ENCODE assay signal across 8 cellular contexts in the genomic region with DNA sequence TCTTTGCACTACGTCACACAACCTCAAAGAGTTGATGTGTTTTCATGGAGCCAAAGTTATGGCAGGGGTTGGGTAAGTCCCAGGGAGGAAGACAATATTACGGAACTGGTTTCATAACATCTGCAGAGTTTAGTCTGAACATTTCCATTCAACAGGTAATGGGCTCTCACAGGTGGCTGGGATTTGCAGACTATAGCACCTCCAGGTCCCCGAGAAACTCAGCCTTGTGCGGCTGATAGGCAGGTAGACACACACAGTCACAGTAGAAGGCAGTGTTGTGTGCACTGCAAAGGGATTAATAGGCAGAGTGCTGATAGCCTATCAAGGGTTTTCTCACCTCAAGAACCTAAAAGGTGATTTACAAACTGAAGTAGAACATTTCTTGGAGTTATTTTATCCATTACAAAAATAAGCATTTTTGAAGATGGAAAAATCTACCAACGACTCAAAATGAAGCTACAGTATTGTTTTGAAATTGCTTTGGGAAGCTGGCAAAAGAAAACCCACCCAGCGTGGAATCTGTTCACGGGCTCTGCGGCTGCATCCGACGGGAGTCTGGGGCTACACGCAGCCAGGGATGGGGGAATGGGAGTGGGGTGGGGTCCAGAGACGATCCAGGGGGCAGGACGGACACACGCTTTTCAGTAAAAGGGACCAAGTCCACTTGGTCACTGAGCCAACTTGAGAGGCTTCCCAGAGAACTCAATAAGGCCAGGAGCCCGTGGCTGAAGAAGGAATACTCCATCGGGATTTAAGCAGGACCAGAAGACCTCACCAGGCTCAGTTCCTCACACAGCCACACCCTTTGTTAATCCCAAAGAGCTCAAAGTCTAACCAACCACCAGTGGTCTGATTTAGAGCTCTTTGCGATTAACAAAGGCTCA.
DNase-seq lines count a peak whose midpoint lies in the region; ATAC-seq and TF ChIP-seq lines count a peak whose summit lies in the region.

No MANE protein-coding gene starts in this region.

- H2AFZ ChIP-seq in MM.1S (ENCODE audit: low read length): peak overlapping the region; percentile 86

- H4K20me1 ChIP-seq in MM.1S (ENCODE audit: insufficient read depth, low read length): no peaks in the 10 kb centered on the region

- H4K8ac ChIP-seq in mesendoderm (ENCODE audit: low read depth, low read length): no peak overlapping the region

- peak overlapping the region; percentile 71 for H3K4me3 ChIP-seq in MM.1S (ENCODE audit: low read length)
- peak overlapping the region; percentile 80 for H3K4me3 ChIP-seq in mesendoderm (ENCODE audit: low read length)
- peak overlapping the region; percentile 84 to 92 for H3K4me3 ChIP-seq in vagina

- no peaks in the 10 kb centered on the region for H3K9me3 ChIP-seq in MM.1S (replicated peaks; ENCODE audit: insufficient read depth, low read length)
- no peaks in the 10 kb centered on the region for H3K9me3 ChIP-seq in vagina

- H3K18ac ChIP-seq in mesendoderm (ENCODE audit: low read length): peak overlapping the region; percentile 99

- no peak overlapping the region for H2BK15ac ChIP-seq in mesendoderm (replicated peaks; ENCODE audit: low read depth)

- intact Hi-C loops in vagina (cut with DNase I): no loop called here

- no peaks in the 10 kb centered on the region for H3K4me1 ChIP-seq in MM.1S (ENCODE audit: low read length)
- peaks cover 17% of the 10 kb centered on the region for H3K4me1 ChIP-seq in mesendoderm (ENCODE audit: control insufficient read depth, low read depth, low read length)
- H3K4me1 ChIP-seq in vagina: peaks cover 47% of the 10 kb centered on the region

- H3K79me2 ChIP-seq in MM.1S (ENCODE audit: low read length): no peaks in the 10 kb centered on the region
- H3K79me2 ChIP-seq in mesendoderm (ENCODE audit: control insufficient read depth, insufficient read depth, low read length): peaks cover 23% of the 10 kb centered on the region

- peak; percentile 56 for DNase-seq in ELF-1 (ENCODE audit: low read depth, low spot score)
- no peak for DNase-seq in MM.1S
- DNase-seq in dermis blood vessel endothelial cell: peak; percentile 40
- DNase-seq in mesendoderm: peak; percentile 73
- peak in 1 of 2 donors; percentile 82 for DNase-seq in vagina (ENCODE audit: extremely low spot score in 2 of 2)
- no peak for DNase-seq in KG1 (lab: John Stamatoyannopoulos, UW)
- DNase-seq in GM13977 (ENCODE audit: low spot score): no peak

- H3K79me1 ChIP-seq in mesendoderm (ENCODE audit: low read length): peaks cover 26% of the 10 kb centered on the region

- H3K27ac ChIP-seq in MM.1S (ENCODE audit: low read length): no peak overlapping the region
- H3K27ac ChIP-seq in mesendoderm (ENCODE audit: low read depth, low read length): peak overlapping the region; percentile 22
- H3K27ac ChIP-seq in vagina: peak overlapping the region; percentile 94

- H3K36me3 ChIP-seq in MM.1S (replicated peaks; ENCODE audit: insufficient read depth, low read length) (no peaks in the 10 kb centered on the region), mesendoderm (ENCODE audit: control insufficient read depth, insufficient read depth, low read length) (peaks cover 2% of the 10 kb centered on the region), vagina (no peaks in the 10 kb centered on the region)

- H3K4me2 ChIP-seq in MM.1S (ENCODE audit: low read depth, low read length) (peak overlapping the region; percentile 92), mesendoderm (ENCODE audit: low read length) (peak overlapping the region; percentile 75)

- TF ChIP-seq CTCF in MM.1S (IDR thresholded peaks at IDR 0.05; ENCODE audit: low read length): no peak
- TF ChIP-seq CTCF in vagina (IDR thresholded peaks at IDR 0.05): no peak
- TF ChIP-seq CTCF in GM13977 (IDR thresholded peaks at IDR 0.05; ENCODE audit: extremely low read depth, insufficient read depth, missing control alignments): no peak

- H3F3A ChIP-seq in MM.1S (ENCODE audit: insufficient read depth, low read length): no peaks in the 10 kb centered on the region

- H2BK120ac ChIP-seq in mesendoderm (ENCODE audit: low read depth, low read length): no peak overlapping the region

- peak overlapping the region; percentile 94 for H3K56ac ChIP-seq in mesendoderm (ENCODE audit: low read length)

- H4K5ac ChIP-seq in mesendoderm (ENCODE audit: low read length): no peak overlapping the region

- in situ Hi-C loops in GM13977 (cut with MboI; ENCODE audit: low pct_unique_long_range_greater_than_20kb, low sequenced_read_pairs, unreplicated experiment): loop anchor here (25.0 kb wide), 1 partner anchor 94 kb away; the partner anchor contains the start of gene WIPF1

- peak overlapping the region; percentile 99 for H3K4ac ChIP-seq in mesendoderm (ENCODE audit: low read depth, low read length)

- peak overlapping the region; percentile 46 for H2AK5ac ChIP-seq in mesendoderm (ENCODE audit: low read length)

- H3K27me3 ChIP-seq in MM.1S (replicated peaks; ENCODE audit: insufficient read depth, low read length) (peaks cover 7% of the 10 kb centered on the region), mesendoderm (ENCODE audit: insufficient read depth, low read length, poor library complexity) (no peaks in the 10 kb centered on the region), vagina (no peaks in the 10 kb centered on the region)

- no peaks in the 10 kb centered on the region for H3K9me2 ChIP-seq in MM.1S (replicated peaks; ENCODE audit: insufficient read depth, low read length)

- no peak for TF ChIP-seq POLR2A in vagina (IDR thresholded peaks at IDR 0.05)

- WGBS in mesendoderm (ENCODE audit: extremely low coverage, insufficient coverage, low lambda C conversion rate): no CpG with 5 or more reads among the region's 17 CpGs

- peak overlapping the region; percentile 66 for H3K23ac ChIP-seq in mesendoderm (ENCODE audit: low read length)

- H3K9ac ChIP-seq in MM.1S (ENCODE audit: low read length): no peak overlapping the region
- H3K9ac ChIP-seq in mesendoderm (ENCODE audit: low read length): peak overlapping the region; percentile 93

- H2BK5ac ChIP-seq in mesendoderm (ENCODE audit: low read length): no peak overlapping the region

- ATAC-seq in GM18870 (IDR thresholded peaks at IDR 0.05; ENCODE audit: unreplicated experiment): no peak

Comparison
In these comparisons a context has a peak if more than half of its experiments do, and no peak if none do; other contexts are left out.
1. DNase-seq: peak in ELF-1 (single experiment), dermis blood vessel endothelial cell (single experiment) and mesendoderm (single experiment); none in MM.1S (single experiment), KG1 (single experiment) and GM13977 (single experiment).
2. Peak in every context shown above with its lines, with median percentiles within 50 percentile points of each other: H3K4me3 ChIP-seq.